In the genomic region with DNA sequence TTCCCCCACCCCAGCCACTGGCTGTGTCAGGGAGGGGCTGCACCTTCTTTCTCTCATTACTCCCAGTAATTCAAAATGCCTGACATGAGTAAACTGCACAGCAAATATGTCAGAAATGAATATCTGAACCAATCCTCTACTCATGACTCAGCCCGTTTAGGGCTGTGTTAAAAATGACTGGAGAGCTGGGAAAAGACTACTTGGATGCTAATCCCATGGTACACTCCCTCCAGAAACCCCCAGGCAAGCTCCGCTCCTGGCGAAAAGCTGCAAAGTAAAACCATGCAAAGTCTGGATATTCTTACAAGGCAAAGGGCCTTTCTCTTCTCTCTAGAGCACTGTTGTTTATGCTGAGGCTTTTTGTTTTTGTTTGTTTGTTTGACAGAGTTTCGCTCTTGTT, we compare ENCODE assay signal across 16 cellular contexts.
"Had no signal": no experiment of that assay in that cellular context is flagged by ENCODE, and none has a peak within 500 bp of the region (broad histone marks: within the 10 kb centered on the region; RNA-seq: fewer than 3 reads in every experiment).

No MANE protein-coding gene starts in this region.

- H3K36me3 ChIP-seq: adrenal gland, right lobe of liver, suprapubic skin, upper lobe of right lung, WERI-Rb-1 had no signal

- DNase-seq: activated CD4-positive, alpha-beta T cell treated with anti-CD3 and anti-CD28 coated beads for 4 hours; activated CD8-positive, alpha-beta T cell treated with anti-CD3 and anti-CD28 coated beads for 36 hours; activated naive CD4-positive, alpha-beta T cell treated with anti-CD3 and anti-CD28 coated beads, Interleukin-2, amount 10 ng/mL, durations not matched to agents 7 days and 5 days; adrenal gland; body of pancreas; erythroblast; head of caudate nucleus; nucleus accumbens; right lobe of liver; stimulated activated CD4-positive, alpha-beta T cell treated with anti-CD3 and anti-CD28 coated beads, Interleukin-12 subunit alpha, Interleukin-12 subunit beta, amount 100 ng/mL, for 4 hours; stimulated activated naive CD4-positive, alpha-beta T cell treated with Interleukin-2 at 50 U/mL for 16 hours; T1000; upper lobe of right lung; WERI-Rb-1 had no signal

- H3K4me1 ChIP-seq: adrenal gland, body of pancreas, right lobe of liver, suprapubic skin, upper lobe of right lung had no signal

- H3K27me3 ChIP-seq: adrenal gland, body of pancreas, right lobe of liver, suprapubic skin, upper lobe of right lung had no signal

- H3K4me3 ChIP-seq: adrenal gland, body of pancreas, right lobe of liver, suprapubic skin, upper lobe of right lung had no signal

- H3K9me3 ChIP-seq: adrenal gland, body of pancreas, right lobe of liver had no signal

- ATAC-seq: activated CD8-positive, alpha-beta T cell treated with anti-CD3 and anti-CD28 coated beads for 36 hours; body of pancreas; natural killer cell treated with Interleukin-12 subunit alpha and Interleukin-12 subunit beta and Interleukin-15 and Interleukin-18, amount 100 ng/mL, for 72 hours; right lobe of liver; upper lobe of right lung had no signal

- H3K27ac ChIP-seq: adrenal gland, body of pancreas, right lobe of liver, suprapubic skin, upper lobe of right lung, WERI-Rb-1 had no signal
